ENCODE assay signal across 23 cellular contexts in the genomic region with DNA sequence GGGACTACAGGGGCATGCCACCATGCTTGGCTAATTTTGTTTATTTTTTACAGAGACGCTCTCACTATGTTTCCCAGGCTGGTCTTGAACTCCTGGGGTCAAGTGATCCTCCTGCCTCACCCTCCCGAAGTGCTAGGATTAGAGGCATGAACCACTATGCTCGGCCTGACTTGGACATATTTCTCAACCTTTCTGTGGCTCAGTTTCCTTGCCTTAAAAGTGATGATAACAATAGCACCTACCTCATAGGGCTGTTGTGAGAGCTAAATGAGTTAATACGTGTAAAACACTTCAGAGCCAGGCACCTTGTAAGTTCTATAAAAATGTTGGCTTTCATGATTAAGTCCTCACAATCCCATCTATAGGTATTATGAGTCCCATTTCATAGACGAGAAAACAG.
DNase-seq lines count a peak whose midpoint lies in the region; ATAC-seq and TF ChIP-seq lines count a peak whose summit lies in the region.
"Had no signal": no experiment of that assay in that cellular context is flagged by ENCODE, and none has a peak within 500 bp of the region (broad histone marks: within the 10 kb centered on the region; RNA-seq: fewer than 3 reads in every experiment).

No MANE protein-coding gene starts in this region.

- H3K4me3 ChIP-seq in GM23338 (no peak overlapping the region), ascending aorta (peak overlapping the region; percentile 55 to 58), suprapubic skin (peak overlapping the region; percentile 38)
- H3K4me3 ChIP-seq: pancreas had no signal

- no peaks in the 10 kb centered on the region for H3K4me1 Mint-ChIP-seq in GM23338
- peaks cover 6% of the 10 kb centered on the region for H3K4me1 Mint-ChIP-seq in nephron progenitor cell
- H3K4me1 Mint-ChIP-seq: activated CD8-positive, alpha-beta memory T cell treated with anti-CD3 and anti-CD28 coated beads, Interleukin-2, amount 10 ng/mL, durations not matched to agents 7 days and 5 days had no signal

- WGBS in suprapubic skin: 82% methylated on average over 5 of the region's 5 CpGs

- H3K36me3 ChIP-seq in GM23338 (ENCODE audit: insufficient read depth): no peaks in the 10 kb centered on the region
- no peaks in the 10 kb centered on the region for H3K36me3 ChIP-seq in ascending aorta
- H3K36me3 ChIP-seq in suprapubic skin: no peaks in the 10 kb centered on the region
- H3K36me3 ChIP-seq: pancreas, WERI-Rb-1 had no signal

- intact Hi-C loops in ascending aorta (cut with DNase I): loop anchor here (2.0 kb wide), 1 partner anchor 34 kb away; no protein-coding TSS in a partner anchor

- H3K9me3 ChIP-seq in ascending aorta (no peaks in the 10 kb centered on the region), suprapubic skin (no peaks in the 10 kb centered on the region)
- H3K9me3 ChIP-seq: pancreas, SK-N-SH had no signal

- H3K36me3 Mint-ChIP-seq in GM23338 (ENCODE audit: low read depth) (no peaks in the 10 kb centered on the region), nephron progenitor cell (ENCODE audit: low read depth) (no peaks in the 10 kb centered on the region)
- H3K36me3 Mint-ChIP-seq: activated CD8-positive, alpha-beta memory T cell treated with anti-CD3 and anti-CD28 coated beads, Interleukin-2, amount 10 ng/mL, durations not matched to agents 7 days and 5 days; mesothelial cell of epicardium; natural killer cell treated with Interleukin-12 subunit alpha and Interleukin-12 subunit beta and Interleukin-15 and Interleukin-18, amount 100 ng/mL, for 72 hours had no signal

- H3K9me2 ChIP-seq in GM23338 (ENCODE audit: insufficient read depth): no peaks in the 10 kb centered on the region
- H3K9me2 ChIP-seq: SK-N-SH had no signal

- peak overlapping the region; percentile 83; the same call in 1 of the 2 replicates for H2AFZ ChIP-seq in GM23338

- no peaks in the 10 kb centered on the region for H3F3A ChIP-seq in GM23338 (replicated peaks; ENCODE audit: low read depth)

- H3K9me3 Mint-ChIP-seq in GM23338 (no peaks in the 10 kb centered on the region; the same call in 1 of the 3 replicates), nephron progenitor cell (peaks cover 4% of the 10 kb centered on the region)
- H3K9me3 Mint-ChIP-seq: activated CD4-positive, alpha-beta T cell treated with anti-CD3 and anti-CD28 coated beads, Interleukin-2, amount 10 ng/mL, durations not matched to agents 24 days and 14 days; mesothelial cell of epicardium; natural killer cell treated with Interleukin-12 subunit alpha and Interleukin-12 subunit beta and Interleukin-15 and Interleukin-18, amount 100 ng/mL, for 72 hours had no signal

- no peak for TF ChIP-seq CTCF in GM23338 (conservative IDR thresholded peaks at IDR 0.05; ENCODE audit: low read depth in 2 of 2)
- no peak for TF ChIP-seq CTCF in ascending aorta (IDR thresholded peaks at IDR 0.05)
- TF ChIP-seq CTCF in nephron progenitor cell (IDR thresholded peaks at IDR 0.05): no peak
- TF ChIP-seq CTCF in suprapubic skin (IDR thresholded peaks at IDR 0.05): no peak

- H3K4me1 ChIP-seq in GM23338 (ENCODE audit: insufficient read depth): no peaks in the 10 kb centered on the region
- H3K4me1 ChIP-seq in ascending aorta: peaks cover 5 to 25% of the 10 kb centered on the region in 2 donors
- H3K4me1 ChIP-seq in suprapubic skin: peaks cover 15% of the 10 kb centered on the region
- H3K4me1 ChIP-seq: pancreas had no signal

- no peak overlapping the region for H3K4me2 ChIP-seq in GM23338
- H3K4me2 ChIP-seq: KMS-11, SK-N-SH had no signal

- no peaks in the 10 kb centered on the region for H4K20me1 ChIP-seq in GM23338 (replicated peaks; ENCODE audit: insufficient read depth)

- H3K79me2 ChIP-seq in GM23338 (replicated peaks; ENCODE audit: insufficient read depth): no peaks in the 10 kb centered on the region

- TF ChIP-seq POLR2A in suprapubic skin (IDR thresholded peaks at IDR 0.05): no peak

- no peak for DNase-seq in GM23338 (ENCODE audit: low spot score)
- DNase-seq in ascending aorta (ENCODE audit: low spot score in 2 of 2): no peak
- no peak for DNase-seq in nephron progenitor cell
- DNase-seq in suprapubic skin (ENCODE audit: low spot score in 2 of 2): no peak
- no peak for DNase-seq in NCI-H2107 treated with DMSO at 0.1 percent for 48 hours (lab: John Stamatoyannopoulos, UW; ENCODE audit: unreplicated experiment)
- DNase-seq in DMS 273 treated with DMSO at 0.1 percent for 48 hours (lab: John Stamatoyannopoulos, UW): no peak
- DNase-seq: activated CD4-positive, alpha-beta T cell treated with anti-CD3 and anti-CD28 coated beads, Interleukin-2, amount 10 ng/mL, durations not matched to agents 24 days and 14 days; activated CD8-positive, alpha-beta memory T cell treated with anti-CD3 and anti-CD28 coated beads, Interleukin-2, amount 10 ng/mL, durations not matched to agents 7 days and 5 days; activated naive CD4-positive, alpha-beta T cell treated with anti-CD3 and anti-CD28 coated beads, Interleukin-2, amount 50 U/mL, for 16 hours; H7; NCI-H1694; NCI-H526 treated with DMSO at 0.1 percent for 48 hours; pancreas; SK-N-SH; T-helper 2 cell; WERI-Rb-1 had no signal

- H3K4me3 Mint-ChIP-seq in GM23338: no peak overlapping the region
- no peak overlapping the region for H3K4me3 Mint-ChIP-seq in nephron progenitor cell
- H3K4me3 Mint-ChIP-seq: activated CD4-positive, alpha-beta T cell treated with anti-CD3 and anti-CD28 coated beads, Interleukin-2, amount 10 ng/mL, durations not matched to agents 24 days and 14 days; activated CD8-positive, alpha-beta memory T cell treated with anti-CD3 and anti-CD28 coated beads, Interleukin-2, amount 10 ng/mL, durations not matched to agents 7 days and 5 days; mesothelial cell of epicardium; natural killer cell treated with Interleukin-12 subunit alpha and Interleukin-12 subunit beta and Interleukin-15 and Interleukin-18, amount 100 ng/mL, for 72 hours had no signal

- TF ChIP-seq EP300 in suprapubic skin (IDR thresholded peaks at IDR 0.05): no peak

- ATAC-seq in GM23338 (no peak), GM18907 (IDR thresholded peaks at IDR 0.05; ENCODE audit: unreplicated experiment) (no peak), GM19395 (IDR thresholded peaks at IDR 0.05; ENCODE audit: unreplicated experiment) (no peak)
- ATAC-seq: activated CD8-positive, alpha-beta memory T cell treated with anti-CD3 and anti-CD28 coated beads, Interleukin-2, amount 10 ng/mL, durations not matched to agents 7 days and 5 days; left lobe of liver; natural killer cell treated with Interleukin-12 subunit alpha and Interleukin-12 subunit beta and Interleukin-15 and Interleukin-18, amount 100 ng/mL, for 72 hours had no signal

- H3K27ac ChIP-seq in GM23338 (ENCODE audit: low read depth) (no peak overlapping the region), ascending aorta (peak overlapping the region; percentile 82 to 90), suprapubic skin (peak overlapping the region; percentile 70)
- H3K27ac ChIP-seq: KMS-11, pancreas, WERI-Rb-1 had no signal

- no peaks in the 10 kb centered on the region for H3K27me3 ChIP-seq in GM23338 (ENCODE audit: insufficient read depth)
- no peaks in the 10 kb centered on the region for H3K27me3 ChIP-seq in ascending aorta
- no peaks in the 10 kb centered on the region for H3K27me3 ChIP-seq in suprapubic skin
- H3K27me3 ChIP-seq: dorsolateral prefrontal cortex, pancreas had no signal

- peaks cover 1% of the 10 kb centered on the region for H3K27me3 Mint-ChIP-seq in GM23338 (ENCODE audit: insufficient read depth, low read depth, poor library complexity)
- no peaks in the 10 kb centered on the region for H3K27me3 Mint-ChIP-seq in nephron progenitor cell (ENCODE audit: low read depth, poor library complexity)
- H3K27me3 Mint-ChIP-seq: activated CD4-positive, alpha-beta T cell treated with anti-CD3 and anti-CD28 coated beads, Interleukin-2, amount 10 ng/mL, durations not matched to agents 24 days and 14 days had no signal

- H3K27ac Mint-ChIP-seq in GM23338 (no peak overlapping the region), nephron progenitor cell (peak overlapping the region; percentile 68)
- H3K27ac Mint-ChIP-seq: activated CD4-positive, alpha-beta T cell treated with anti-CD3 and anti-CD28 coated beads, Interleukin-2, amount 10 ng/mL, durations not matched to agents 24 days and 14 days; activated CD8-positive, alpha-beta memory T cell treated with anti-CD3 and anti-CD28 coated beads, Interleukin-2, amount 10 ng/mL, durations not matched to agents 7 days and 5 days; mesothelial cell of epicardium; natural killer cell treated with Interleukin-12 subunit alpha and Interleukin-12 subunit beta and Interleukin-15 and Interleukin-18, amount 100 ng/mL, for 72 hours had no signal

TF ChIP-seq in GM23338, 12 proteins besides CTCF, POLR2A, EP300 and RAD21:
- TF ChIP-seq, protein P1, sequence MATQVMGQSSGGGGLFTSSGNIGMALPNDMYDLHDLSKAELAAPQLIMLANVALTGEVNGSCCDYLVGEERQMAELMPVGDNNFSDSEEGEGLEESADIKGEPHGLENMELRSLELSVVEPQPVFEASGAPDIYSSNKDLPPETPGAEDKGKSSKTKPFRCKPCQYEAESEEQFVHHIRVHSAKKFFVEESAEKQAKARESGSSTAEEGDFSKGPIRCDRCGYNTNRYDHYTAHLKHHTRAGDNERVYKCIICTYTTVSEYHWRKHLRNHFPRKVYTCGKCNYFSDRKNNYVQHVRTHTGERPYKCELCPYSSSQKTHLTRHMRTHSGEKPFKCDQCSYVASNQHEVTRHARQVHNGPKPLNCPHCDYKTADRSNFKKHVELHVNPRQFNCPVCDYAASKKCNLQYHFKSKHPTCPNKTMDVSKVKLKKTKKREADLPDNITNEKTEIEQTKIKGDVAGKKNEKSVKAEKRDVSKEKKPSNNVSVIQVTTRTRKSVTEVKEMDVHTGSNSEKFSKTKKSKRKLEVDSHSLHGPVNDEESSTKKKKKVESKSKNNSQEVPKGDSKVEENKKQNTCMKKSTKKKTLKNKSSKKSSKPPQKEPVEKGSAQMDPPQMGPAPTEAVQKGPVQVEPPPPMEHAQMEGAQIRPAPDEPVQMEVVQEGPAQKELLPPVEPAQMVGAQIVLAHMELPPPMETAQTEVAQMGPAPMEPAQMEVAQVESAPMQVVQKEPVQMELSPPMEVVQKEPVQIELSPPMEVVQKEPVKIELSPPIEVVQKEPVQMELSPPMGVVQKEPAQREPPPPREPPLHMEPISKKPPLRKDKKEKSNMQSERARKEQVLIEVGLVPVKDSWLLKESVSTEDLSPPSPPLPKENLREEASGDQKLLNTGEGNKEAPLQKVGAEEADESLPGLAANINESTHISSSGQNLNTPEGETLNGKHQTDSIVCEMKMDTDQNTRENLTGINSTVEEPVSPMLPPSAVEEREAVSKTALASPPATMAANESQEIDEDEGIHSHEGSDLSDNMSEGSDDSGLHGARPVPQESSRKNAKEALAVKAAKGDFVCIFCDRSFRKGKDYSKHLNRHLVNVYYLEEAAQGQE (IDR thresholded peaks at IDR 0.05; ENCODE audit: unreplicated experiment): no peak
- no peak for TF ChIP-seq EZH2 (IDR thresholded peaks at IDR 0.05; ENCODE audit: low read depth, unreplicated experiment)
- no peak for TF ChIP-seq CREB1 (CRISPR knock-in tag; IDR thresholded peaks at IDR 0.05; ENCODE audit: low read depth)
